ENCODE assay signal across 1 cellular context in genomic region chr17:76074390-76075363, GRCh38.
A peak's percentile ranks its signal among the peaks of the same experiment; 100 is the strongest.
TF ChIP-seq lines count a peak whose summit lies in the region.

TSS of gene GALR2 (plus strand) at chr17:76074781. CDS start at chr17:76074884, 103 bp downstream.

TF ChIP-seq in HepG2, 621 proteins besides CTCF, POLR2A, EP300 and RAD21 (continued from another document and continues in another):
- TF ChIP-seq CBFB (CRISPR knock-in tag; IDR thresholded peaks at IDR 0.05) (no peak), GABPB1 (CRISPR knock-in tag; IDR thresholded peaks at IDR 0.05) (peak; percentile 40; the same call in 1 of the 2 replicates), PITX1 (CRISPR knock-in tag; IDR thresholded peaks at IDR 0.05) (0 out of 2 replicates have a peak, but pooled peaks have one; percentile 35), MAF1 (CRISPR knock-in tag; IDR thresholded peaks at IDR 0.05; ENCODE audit: borderline replicate concordance) (no peak), SMYD3 (CRISPR knock-in tag; IDR thresholded peaks at IDR 0.05) (no peak), ZNF569 (CRISPR knock-in tag; IDR thresholded peaks at IDR 0.05; ENCODE audit: borderline replicate concordance) (no peak), XRCC5 (optimal IDR thresholded peaks at IDR 0.05; ENCODE audit: low read length) (no peak), ZHX2 (IDR thresholded peaks at IDR 0.05; ENCODE audit: low read depth) (no peak), ZHX2 (CRISPR knock-in tag; IDR thresholded peaks at IDR 0.05; ENCODE audit: borderline replicate concordance) (no peak), SOX6 (IDR thresholded peaks at IDR 0.05) (no peak), SOX6 (CRISPR knock-in tag; IDR thresholded peaks at IDR 0.05) (no peak; the same call in 1 of the 2 replicates), TCF12 (IDR thresholded peaks at IDR 0.05) (no peak), TCF12 (CRISPR knock-in tag; IDR thresholded peaks at IDR 0.05) (no peak), STAT5B (CRISPR knock-in tag; IDR thresholded peaks at IDR 0.05) (no peak), RXRA (CRISPR knock-in tag; IDR thresholded peaks at IDR 0.05) (peak; percentile 15; the same call in 1 of the 2 replicates), HINFP (CRISPR knock-in tag; IDR thresholded peaks at IDR 0.05; ENCODE audit: low read depth) (no peak), SP5 (CRISPR knock-in tag; IDR thresholded peaks at IDR 0.05; ENCODE audit: borderline replicate concordance, low read depth) (0 out of 2 replicates have a peak, but pooled peaks have one; percentile 19), XBP1 (CRISPR knock-in tag; IDR thresholded peaks at IDR 0.05) (no peak), ZNF740 (CRISPR knock-in tag; IDR thresholded peaks at IDR 0.05) (0 out of 2 replicates have a peak, but pooled peaks have one; percentile 55), GATA4 (IDR thresholded peaks at IDR 0.05; ENCODE audit: borderline replicate concordance, low read depth) (no peak), MTA1 (CRISPR knock-in tag; IDR thresholded peaks at IDR 0.05; ENCODE audit: borderline replicate concordance) (0 out of 2 replicates have a peak, but pooled peaks have one; percentile 65), ZNF83 (CRISPR knock-in tag; IDR thresholded peaks at IDR 0.05; ENCODE audit: borderline replicate concordance) (no peak), ZNF30 (CRISPR knock-in tag; IDR thresholded peaks at IDR 0.05) (no peak), ZBTB14 (CRISPR knock-in tag; IDR thresholded peaks at IDR 0.05) (no peak), SMAD9 (CRISPR knock-in tag; IDR thresholded peaks at IDR 0.05) (no peak), RELA (CRISPR knock-in tag; IDR thresholded peaks at IDR 0.05) (no peak), THAP7 (CRISPR knock-in tag; IDR thresholded peaks at IDR 0.05) (no peak), SOX13 (IDR thresholded peaks at IDR 0.05) (no peak), SOX13 (CRISPR knock-in tag; conservative IDR thresholded peaks at IDR 0.05 in 1 of 2, IDR thresholded peaks at IDR 0.05 in 1 of 2) (no peak), ZNF589 (CRISPR knock-in tag; conservative IDR thresholded peaks at IDR 0.05) (no peak), ZFP91 (CRISPR knock-in tag; IDR thresholded peaks at IDR 0.05; ENCODE audit: borderline replicate concordance) (no peak; the same call in 1 of the 2 replicates), GPN1 (CRISPR knock-in tag; IDR thresholded peaks at IDR 0.05; ENCODE audit: borderline replicate concordance) (no peak), MLLT10 (CRISPR knock-in tag; IDR thresholded peaks at IDR 0.05) (no peak), NONO (IDR thresholded peaks at IDR 0.05) (no peak), NONO (CRISPR knock-in tag; conservative IDR thresholded peaks at IDR 0.05) (0 out of 2 replicates have a peak, but pooled peaks have one; percentile 33), ZBTB2 (CRISPR knock-in tag; IDR thresholded peaks at IDR 0.05; ENCODE audit: low read depth) (no peak), ZNF180 (CRISPR knock-in tag; IDR thresholded peaks at IDR 0.05; ENCODE audit: borderline replicate concordance, low read depth) (no peak), MYNN (CRISPR knock-in tag; IDR thresholded peaks at IDR 0.05; ENCODE audit: low read depth) (no peak), KAT8 (CRISPR knock-in tag; IDR thresholded peaks at IDR 0.05) (no peak), ZBTB46 (CRISPR knock-in tag; IDR thresholded peaks at IDR 0.05; ENCODE audit: borderline replicate concordance) (no peak), REL (CRISPR knock-in tag; conservative IDR thresholded peaks at IDR 0.05) (no peak), ZMAT3 (CRISPR knock-in tag; conservative IDR thresholded peaks at IDR 0.05) (no peak), HMGXB4 (CRISPR knock-in tag; IDR thresholded peaks at IDR 0.05; ENCODE audit: borderline replicate concordance in 1 of 2, low read depth in 1 of 2) (peak in 1 of 2 experiments; percentile 17; a peak in 1 of 4 replicates), ZNF510 (CRISPR knock-in tag; IDR thresholded peaks at IDR 0.05; ENCODE audit: low read depth) (no peak), ZNF564 (CRISPR knock-in tag; IDR thresholded peaks at IDR 0.05) (no peak), CAMTA2 (CRISPR knock-in tag; IDR thresholded peaks at IDR 0.05; ENCODE audit: borderline replicate concordance) (no peak), CHCHD3 (CRISPR knock-in tag; IDR thresholded peaks at IDR 0.05) (no peak), ZFY (CRISPR knock-in tag; IDR thresholded peaks at IDR 0.05) (peak; percentile 4; the same call in 1 of the 2 replicates), TFDP1 (CRISPR knock-in tag; IDR thresholded peaks at IDR 0.05; ENCODE audit: borderline replicate concordance) (no peak), SMARCE1 (IDR thresholded peaks at IDR 0.05; ENCODE audit: borderline replicate concordance) (no peak), RARG (CRISPR knock-in tag; IDR thresholded peaks at IDR 0.05; ENCODE audit: low read depth) (no peak), ZNF333 (CRISPR knock-in tag; IDR thresholded peaks at IDR 0.05; ENCODE audit: borderline replicate concordance) (0 out of 2 replicates have a peak, but pooled peaks have one; percentile 54)
